ENCODE assay signal across 2 cellular contexts in the genomic region with DNA sequence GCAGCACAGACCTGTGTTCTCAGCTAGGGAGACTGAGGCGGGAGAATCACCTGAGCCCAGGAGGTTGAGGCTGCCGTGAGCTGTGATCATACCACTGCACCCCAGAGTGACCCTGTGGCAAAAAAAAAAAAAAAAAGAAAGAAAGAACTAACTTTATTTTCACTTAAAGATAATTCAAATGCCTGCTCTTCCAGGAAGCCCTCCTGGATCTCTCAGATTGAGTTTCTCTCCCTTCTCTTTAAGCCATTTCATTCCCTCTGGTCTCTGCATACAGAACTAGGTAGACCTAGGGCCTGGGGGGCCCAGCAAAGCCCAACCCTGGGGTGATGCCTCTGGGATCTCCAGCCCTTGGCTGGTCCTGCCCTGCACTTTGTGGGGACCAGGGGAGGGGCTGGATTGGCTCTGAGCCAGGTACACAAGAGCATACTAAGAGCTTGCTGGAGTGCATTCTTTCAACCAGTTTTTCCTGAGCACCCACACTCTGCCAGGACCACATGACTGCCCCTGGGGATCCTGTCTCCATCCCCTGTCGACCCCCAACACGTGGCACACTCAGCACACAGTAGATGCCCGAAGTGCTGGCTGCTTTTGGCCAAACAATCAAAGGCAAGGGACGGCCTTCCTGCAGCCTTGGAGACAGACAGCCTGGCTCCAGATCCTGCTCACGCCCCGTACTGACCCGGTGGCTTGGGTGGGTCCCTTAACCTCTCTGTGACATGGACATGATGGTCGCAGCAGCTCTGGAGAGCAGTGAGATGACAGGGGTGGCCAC.
TF ChIP-seq lines count a peak whose summit lies in the region.

No MANE protein-coding gene starts in this region.

TF ChIP-seq in HCT116, 20 proteins besides CTCF, POLR2A, EP300 and RAD21:
- no peak for TF ChIP-seq FOSL1 (IDR thresholded peaks at IDR 0.05; ENCODE audit: low read depth)
- TF ChIP-seq ELF1 (IDR thresholded peaks at IDR 0.05; ENCODE audit: borderline replicate concordance, low read depth), result no peak

TF ChIP-seq in K562, 482 proteins besides CTCF, POLR2A, EP300 and RAD21:
- no peak for TF ChIP-seq ZNF224 (CRISPR knock-in tag; IDR thresholded peaks at IDR 0.05)
- no peak for TF ChIP-seq ZNF696 (CRISPR knock-in tag; conservative IDR thresholded peaks at IDR 0.05)
- TF ChIP-seq THRAP3 (IDR thresholded peaks at IDR 0.05; ENCODE audit: borderline replicate concordance), result no peak
- TF ChIP-seq PRMT5 (CRISPR knock-in tag; IDR thresholded peaks at IDR 0.05), result no peak
- TF ChIP-seq, protein P1, sequence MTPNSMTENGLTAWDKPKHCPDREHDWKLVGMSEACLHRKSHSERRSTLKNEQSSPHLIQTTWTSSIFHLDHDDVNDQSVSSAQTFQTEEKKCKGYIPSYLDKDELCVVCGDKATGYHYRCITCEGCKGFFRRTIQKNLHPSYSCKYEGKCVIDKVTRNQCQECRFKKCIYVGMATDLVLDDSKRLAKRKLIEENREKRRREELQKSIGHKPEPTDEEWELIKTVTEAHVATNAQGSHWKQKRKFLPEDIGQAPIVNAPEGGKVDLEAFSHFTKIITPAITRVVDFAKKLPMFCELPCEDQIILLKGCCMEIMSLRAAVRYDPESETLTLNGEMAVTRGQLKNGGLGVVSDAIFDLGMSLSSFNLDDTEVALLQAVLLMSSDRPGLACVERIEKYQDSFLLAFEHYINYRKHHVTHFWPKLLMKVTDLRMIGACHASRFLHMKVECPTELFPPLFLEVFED (CRISPR knock-in tag; conservative IDR thresholded peaks at IDR 0.05), result no peak
- TF ChIP-seq, protein P2, sequence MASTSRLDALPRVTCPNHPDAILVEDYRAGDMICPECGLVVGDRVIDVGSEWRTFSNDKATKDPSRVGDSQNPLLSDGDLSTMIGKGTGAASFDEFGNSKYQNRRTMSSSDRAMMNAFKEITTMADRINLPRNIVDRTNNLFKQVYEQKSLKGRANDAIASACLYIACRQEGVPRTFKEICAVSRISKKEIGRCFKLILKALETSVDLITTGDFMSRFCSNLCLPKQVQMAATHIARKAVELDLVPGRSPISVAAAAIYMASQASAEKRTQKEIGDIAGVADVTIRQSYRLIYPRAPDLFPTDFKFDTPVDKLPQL (IDR thresholded peaks at IDR 0.05; ENCODE audit: extremely low read depth, insufficient read length), result no peak
- TF ChIP-seq BHLHE40 (IDR thresholded peaks at IDR 0.05; ENCODE audit: low read length), result no peak
- no peak for TF ChIP-seq SMAD4 (CRISPR knock-in tag; conservative IDR thresholded peaks at IDR 0.05)
- TF ChIP-seq SNRNP70 (optimal IDR thresholded peaks at IDR 0.05; ENCODE audit: low read depth, low read length), result no peak
- no peak for TF ChIP-seq TCF7L2 (IDR thresholded peaks at IDR 0.05; ENCODE audit: low read depth, low read length)
- no peak for TF ChIP-seq PRPF4 (IDR thresholded peaks at IDR 0.05; ENCODE audit: insufficient read depth, low read depth, low read length, poor library complexity, severe bottlenecking)
- no peak for TF ChIP-seq ZNF239 (CRISPR knock-in tag; IDR thresholded peaks at IDR 0.05)
- peak; percentile 41 for TF ChIP-seq RBM25 (IDR thresholded peaks at IDR 0.05; ENCODE audit: low read depth, low read length, severe bottlenecking)
- TF ChIP-seq, protein P3, sequence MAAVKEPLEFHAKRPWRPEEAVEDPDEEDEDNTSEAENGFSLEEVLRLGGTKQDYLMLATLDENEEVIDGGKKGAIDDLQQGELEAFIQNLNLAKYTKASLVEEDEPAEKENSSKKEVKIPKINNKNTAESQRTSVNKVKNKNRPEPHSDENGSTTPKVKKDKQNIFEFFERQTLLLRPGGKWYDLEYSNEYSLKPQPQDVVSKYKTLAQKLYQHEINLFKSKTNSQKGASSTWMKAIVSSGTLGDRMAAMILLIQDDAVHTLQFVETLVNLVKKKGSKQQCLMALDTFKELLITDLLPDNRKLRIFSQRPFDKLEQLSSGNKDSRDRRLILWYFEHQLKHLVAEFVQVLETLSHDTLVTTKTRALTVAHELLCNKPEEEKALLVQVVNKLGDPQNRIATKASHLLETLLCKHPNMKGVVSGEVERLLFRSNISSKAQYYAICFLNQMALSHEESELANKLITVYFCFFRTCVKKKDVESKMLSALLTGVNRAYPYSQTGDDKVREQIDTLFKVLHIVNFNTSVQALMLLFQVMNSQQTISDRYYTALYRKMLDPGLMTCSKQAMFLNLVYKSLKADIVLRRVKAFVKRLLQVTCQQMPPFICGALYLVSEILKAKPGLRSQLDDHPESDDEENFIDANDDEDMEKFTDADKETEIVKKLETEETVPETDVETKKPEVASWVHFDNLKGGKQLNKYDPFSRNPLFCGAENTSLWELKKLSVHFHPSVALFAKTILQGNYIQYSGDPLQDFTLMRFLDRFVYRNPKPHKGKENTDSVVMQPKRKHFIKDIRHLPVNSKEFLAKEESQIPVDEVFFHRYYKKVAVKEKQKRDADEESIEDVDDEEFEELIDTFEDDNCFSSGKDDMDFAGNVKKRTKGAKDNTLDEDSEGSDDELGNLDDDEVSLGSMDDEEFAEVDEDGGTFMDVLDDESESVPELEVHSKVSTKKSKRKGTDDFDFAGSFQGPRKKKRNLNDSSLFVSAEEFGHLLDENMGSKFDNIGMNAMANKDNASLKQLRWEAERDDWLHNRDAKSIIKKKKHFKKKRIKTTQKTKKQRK (IDR thresholded peaks at IDR 0.05; ENCODE audit: borderline replicate concordance, low read depth, low read length), result no peak
- TF ChIP-seq, protein P4, sequence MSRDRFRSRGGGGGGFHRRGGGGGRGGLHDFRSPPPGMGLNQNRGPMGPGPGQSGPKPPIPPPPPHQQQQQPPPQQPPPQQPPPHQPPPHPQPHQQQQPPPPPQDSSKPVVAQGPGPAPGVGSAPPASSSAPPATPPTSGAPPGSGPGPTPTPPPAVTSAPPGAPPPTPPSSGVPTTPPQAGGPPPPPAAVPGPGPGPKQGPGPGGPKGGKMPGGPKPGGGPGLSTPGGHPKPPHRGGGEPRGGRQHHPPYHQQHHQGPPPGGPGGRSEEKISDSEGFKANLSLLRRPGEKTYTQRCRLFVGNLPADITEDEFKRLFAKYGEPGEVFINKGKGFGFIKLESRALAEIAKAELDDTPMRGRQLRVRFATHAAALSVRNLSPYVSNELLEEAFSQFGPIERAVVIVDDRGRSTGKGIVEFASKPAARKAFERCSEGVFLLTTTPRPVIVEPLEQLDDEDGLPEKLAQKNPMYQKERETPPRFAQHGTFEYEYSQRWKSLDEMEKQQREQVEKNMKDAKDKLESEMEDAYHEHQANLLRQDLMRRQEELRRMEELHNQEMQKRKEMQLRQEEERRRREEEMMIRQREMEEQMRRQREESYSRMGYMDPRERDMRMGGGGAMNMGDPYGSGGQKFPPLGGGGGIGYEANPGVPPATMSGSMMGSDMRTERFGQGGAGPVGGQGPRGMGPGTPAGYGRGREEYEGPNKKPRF (IDR thresholded peaks at IDR 0.05; ENCODE audit: low read depth, low read length), result no peak
- TF ChIP-seq NFIC (IDR thresholded peaks at IDR 0.05), result peak; percentile 66
- TF ChIP-seq ZFP36 (IDR thresholded peaks at IDR 0.05; ENCODE audit: low read depth, low read length, partially characterized antibody), result peak; percentile 88
- TF ChIP-seq, protein P5, sequence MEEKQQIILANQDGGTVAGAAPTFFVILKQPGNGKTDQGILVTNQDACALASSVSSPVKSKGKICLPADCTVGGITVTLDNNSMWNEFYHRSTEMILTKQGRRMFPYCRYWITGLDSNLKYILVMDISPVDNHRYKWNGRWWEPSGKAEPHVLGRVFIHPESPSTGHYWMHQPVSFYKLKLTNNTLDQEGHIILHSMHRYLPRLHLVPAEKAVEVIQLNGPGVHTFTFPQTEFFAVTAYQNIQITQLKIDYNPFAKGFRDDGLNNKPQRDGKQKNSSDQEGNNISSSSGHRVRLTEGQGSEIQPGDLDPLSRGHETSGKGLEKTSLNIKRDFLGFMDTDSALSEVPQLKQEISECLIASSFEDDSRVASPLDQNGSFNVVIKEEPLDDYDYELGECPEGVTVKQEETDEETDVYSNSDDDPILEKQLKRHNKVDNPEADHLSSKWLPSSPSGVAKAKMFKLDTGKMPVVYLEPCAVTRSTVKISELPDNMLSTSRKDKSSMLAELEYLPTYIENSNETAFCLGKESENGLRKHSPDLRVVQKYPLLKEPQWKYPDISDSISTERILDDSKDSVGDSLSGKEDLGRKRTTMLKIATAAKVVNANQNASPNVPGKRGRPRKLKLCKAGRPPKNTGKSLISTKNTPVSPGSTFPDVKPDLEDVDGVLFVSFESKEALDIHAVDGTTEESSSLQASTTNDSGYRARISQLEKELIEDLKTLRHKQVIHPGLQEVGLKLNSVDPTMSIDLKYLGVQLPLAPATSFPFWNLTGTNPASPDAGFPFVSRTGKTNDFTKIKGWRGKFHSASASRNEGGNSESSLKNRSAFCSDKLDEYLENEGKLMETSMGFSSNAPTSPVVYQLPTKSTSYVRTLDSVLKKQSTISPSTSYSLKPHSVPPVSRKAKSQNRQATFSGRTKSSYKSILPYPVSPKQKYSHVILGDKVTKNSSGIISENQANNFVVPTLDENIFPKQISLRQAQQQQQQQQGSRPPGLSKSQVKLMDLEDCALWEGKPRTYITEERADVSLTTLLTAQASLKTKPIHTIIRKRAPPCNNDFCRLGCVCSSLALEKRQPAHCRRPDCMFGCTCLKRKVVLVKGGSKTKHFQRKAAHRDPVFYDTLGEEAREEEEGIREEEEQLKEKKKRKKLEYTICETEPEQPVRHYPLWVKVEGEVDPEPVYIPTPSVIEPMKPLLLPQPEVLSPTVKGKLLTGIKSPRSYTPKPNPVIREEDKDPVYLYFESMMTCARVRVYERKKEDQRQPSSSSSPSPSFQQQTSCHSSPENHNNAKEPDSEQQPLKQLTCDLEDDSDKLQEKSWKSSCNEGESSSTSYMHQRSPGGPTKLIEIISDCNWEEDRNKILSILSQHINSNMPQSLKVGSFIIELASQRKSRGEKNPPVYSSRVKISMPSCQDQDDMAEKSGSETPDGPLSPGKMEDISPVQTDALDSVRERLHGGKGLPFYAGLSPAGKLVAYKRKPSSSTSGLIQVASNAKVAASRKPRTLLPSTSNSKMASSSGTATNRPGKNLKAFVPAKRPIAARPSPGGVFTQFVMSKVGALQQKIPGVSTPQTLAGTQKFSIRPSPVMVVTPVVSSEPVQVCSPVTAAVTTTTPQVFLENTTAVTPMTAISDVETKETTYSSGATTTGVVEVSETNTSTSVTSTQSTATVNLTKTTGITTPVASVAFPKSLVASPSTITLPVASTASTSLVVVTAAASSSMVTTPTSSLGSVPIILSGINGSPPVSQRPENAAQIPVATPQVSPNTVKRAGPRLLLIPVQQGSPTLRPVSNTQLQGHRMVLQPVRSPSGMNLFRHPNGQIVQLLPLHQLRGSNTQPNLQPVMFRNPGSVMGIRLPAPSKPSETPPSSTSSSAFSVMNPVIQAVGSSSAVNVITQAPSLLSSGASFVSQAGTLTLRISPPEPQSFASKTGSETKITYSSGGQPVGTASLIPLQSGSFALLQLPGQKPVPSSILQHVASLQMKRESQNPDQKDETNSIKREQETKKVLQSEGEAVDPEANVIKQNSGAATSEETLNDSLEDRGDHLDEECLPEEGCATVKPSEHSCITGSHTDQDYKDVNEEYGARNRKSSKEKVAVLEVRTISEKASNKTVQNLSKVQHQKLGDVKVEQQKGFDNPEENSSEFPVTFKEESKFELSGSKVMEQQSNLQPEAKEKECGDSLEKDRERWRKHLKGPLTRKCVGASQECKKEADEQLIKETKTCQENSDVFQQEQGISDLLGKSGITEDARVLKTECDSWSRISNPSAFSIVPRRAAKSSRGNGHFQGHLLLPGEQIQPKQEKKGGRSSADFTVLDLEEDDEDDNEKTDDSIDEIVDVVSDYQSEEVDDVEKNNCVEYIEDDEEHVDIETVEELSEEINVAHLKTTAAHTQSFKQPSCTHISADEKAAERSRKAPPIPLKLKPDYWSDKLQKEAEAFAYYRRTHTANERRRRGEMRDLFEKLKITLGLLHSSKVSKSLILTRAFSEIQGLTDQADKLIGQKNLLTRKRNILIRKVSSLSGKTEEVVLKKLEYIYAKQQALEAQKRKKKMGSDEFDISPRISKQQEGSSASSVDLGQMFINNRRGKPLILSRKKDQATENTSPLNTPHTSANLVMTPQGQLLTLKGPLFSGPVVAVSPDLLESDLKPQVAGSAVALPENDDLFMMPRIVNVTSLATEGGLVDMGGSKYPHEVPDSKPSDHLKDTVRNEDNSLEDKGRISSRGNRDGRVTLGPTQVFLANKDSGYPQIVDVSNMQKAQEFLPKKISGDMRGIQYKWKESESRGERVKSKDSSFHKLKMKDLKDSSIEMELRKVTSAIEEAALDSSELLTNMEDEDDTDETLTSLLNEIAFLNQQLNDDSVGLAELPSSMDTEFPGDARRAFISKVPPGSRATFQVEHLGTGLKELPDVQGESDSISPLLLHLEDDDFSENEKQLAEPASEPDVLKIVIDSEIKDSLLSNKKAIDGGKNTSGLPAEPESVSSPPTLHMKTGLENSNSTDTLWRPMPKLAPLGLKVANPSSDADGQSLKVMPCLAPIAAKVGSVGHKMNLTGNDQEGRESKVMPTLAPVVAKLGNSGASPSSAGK (IDR thresholded peaks at IDR 0.05), result no peak
- no peak for TF ChIP-seq KLF13 (tag; IDR thresholded peaks at IDR 0.05; ENCODE audit: borderline replicate concordance, low read depth)
